In genomic region chr10:21702633-21703111, GRCh38 we compare ENCODE assay signal across 11 cellular contexts.
A peak's percentile ranks its signal among the peaks of the same experiment; 100 is the strongest.
DNase-seq lines count a peak whose midpoint lies in the region; ATAC-seq, FAIRE-seq and TF ChIP-seq lines count a peak whose summit lies in the region.
"Had no signal": no experiment of that assay in that cellular context is flagged by ENCODE, and none has a peak within 500 bp of the region (broad histone marks: within the 10 kb centered on the region; RNA-seq: fewer than 3 reads in every experiment).

No MANE protein-coding gene starts in this region.

- no peak overlapping the region for H3K4me2 ChIP-seq in astrocyte (ENCODE audit: low read length)

- H3K27ac ChIP-seq in astrocyte (ENCODE audit: low read depth, low read length) (no peak overlapping the region), transverse colon (no peak overlapping the region), spleen (no peak overlapping the region)
- H3K27ac ChIP-seq: esophagus squamous epithelium had no signal

- in situ Hi-C loops in GM13976 (cut with MboI; ENCODE audit: low sequenced_read_pairs, unreplicated experiment), result no loop called here
- in situ Hi-C loops in transverse colon (cut with MboI; ENCODE audit: low pct_ligation_motif_present in 1 of 4, low pct_unique_long_range_greater_than_20kb in 1 of 4, low sequenced_read_pairs in 3 of 4), result no loop called here

- H3K27me3 ChIP-seq in astrocyte (ENCODE audit: insufficient read depth, low read length) (no peaks in the 10 kb centered on the region), transverse colon (no peaks in the 10 kb centered on the region), spleen (replicated peaks in 1 of 7) (no peaks in the 10 kb centered on the region)
- H3K27me3 ChIP-seq: esophagus squamous epithelium had no signal

- no peak overlapping the region for H3K27ac Mint-ChIP-seq in astrocyte (ENCODE audit: unreplicated experiment)

- no peaks in the 10 kb centered on the region for H3K36me3 ChIP-seq in astrocyte (ENCODE audit: insufficient read depth, low read length)
- peaks cover 0 to 5% (median 0%) of the 10 kb centered on the region in 4 donors for H3K36me3 ChIP-seq in transverse colon
- peaks cover 0 to 44% (median 0%) of the 10 kb centered on the region in 6 donors for H3K36me3 ChIP-seq in spleen

- no peak overlapping the region for H3K4me3 Mint-ChIP-seq in astrocyte (ENCODE audit: unreplicated experiment)

- peaks cover 65% of the 10 kb centered on the region for H4K20me1 ChIP-seq in astrocyte (ENCODE audit: insufficient read depth, low read length)

- intact Hi-C loops in transverse colon (cut with DNase I; ENCODE audit: low total_unique reads), result loop anchor here (5.0 kb wide), 1 partner anchor 890 kb away; no protein-coding TSS in a partner anchor
- intact Hi-C loops in spleen (cut with DNase I; ENCODE audit: low total_unique reads), result no loop called here

- H2AFZ ChIP-seq in astrocyte (ENCODE audit: low read depth, low read length), result no peak overlapping the region

- H3K4me3 ChIP-seq in astrocyte (ENCODE audit: insufficient read depth, low read depth, low read length), result no peak overlapping the region
- no peak overlapping the region for H3K4me3 ChIP-seq in transverse colon
- no peak overlapping the region for H3K4me3 ChIP-seq in spleen
- H3K4me3 ChIP-seq: esophagus squamous epithelium had no signal

- no peak for TF ChIP-seq CTCF in GM13976 (IDR thresholded peaks at IDR 0.05; ENCODE audit: borderline replicate concordance, control extremely low read depth, extremely low read depth, insufficient read depth, missing control alignments)
- TF ChIP-seq CTCF in astrocyte (IDR thresholded peaks at IDR 0.05; ENCODE audit: insufficient read depth, low read depth, low read length), result no peak
- no peak for TF ChIP-seq CTCF in transverse colon (IDR thresholded peaks at IDR 0.05)
- no peak for TF ChIP-seq CTCF in spleen (IDR thresholded peaks at IDR 0.05 in 8 of 11, conservative IDR thresholded peaks at IDR 0.05 in 3 of 11)

- TF ChIP-seq EP300 in transverse colon (IDR thresholded peaks at IDR 0.05; ENCODE audit: low read depth), result no peak

- FAIRE-seq in astrocyte (lab: Jason Lieb, UNC), result peak; percentile 47
- FAIRE-seq: HTR-8/SVneo had no signal

- peak; percentile 51 for DNase-seq in GM13976 (ENCODE audit: low spot score)
- DNase-seq in astrocyte (ENCODE audit: low read depth), result no peak
- DNase-seq in transverse colon, result no peak
- DNase-seq in NCI-H2196 (lab: John Stamatoyannopoulos, UW; ENCODE audit: unreplicated experiment), result no peak
- no peak for DNase-seq in spleen
- DNase-seq: esophagus squamous epithelium, GDM1 had no signal

- ATAC-seq in GM21381 (IDR thresholded peaks at IDR 0.05; ENCODE audit: unreplicated experiment) (peak; percentile 66), HG03439 (IDR thresholded peaks at IDR 0.05; ENCODE audit: unreplicated experiment) (peak; percentile 59), HG03025 (IDR thresholded peaks at IDR 0.05; ENCODE audit: low FRiP score, unreplicated experiment) (no peak)

- H3K36me3 Mint-ChIP-seq in astrocyte (ENCODE audit: low read depth, unreplicated experiment), result peaks cover 26% of the 10 kb centered on the region

- 54 to 83% methylated on average over 2 of the region's 2 CpGs for WGBS in transverse colon (ENCODE audit: low coverage in 1 of 2), 2 donors
- 15 to 31% (median 29%) methylated on average over 2 of the region's 2 CpGs for WGBS in spleen, 5 donors

- no peak overlapping the region for H3K9ac ChIP-seq in astrocyte (ENCODE audit: low read length)

- peaks cover 16% of the 10 kb centered on the region for H3K9me3 Mint-ChIP-seq in astrocyte (ENCODE audit: unreplicated experiment)

- H3K4me1 ChIP-seq in astrocyte (ENCODE audit: insufficient read depth, low read length) (no peaks in the 10 kb centered on the region), transverse colon (no peaks in the 10 kb centered on the region), spleen (peaks cover 0 to 25% (median 14%) of the 10 kb centered on the region in 6 donors)

- no peaks in the 10 kb centered on the region for H3K27me3 Mint-ChIP-seq in astrocyte (ENCODE audit: low read depth, unreplicated experiment)

- peaks cover 20% of the 10 kb centered on the region for H3K4me1 Mint-ChIP-seq in astrocyte (ENCODE audit: low read depth, unreplicated experiment)

- H3K9me3 ChIP-seq in astrocyte (ENCODE audit: insufficient read depth, low read depth, low read length), result no peaks in the 10 kb centered on the region
- peaks cover 7 to 18% of the 10 kb centered on the region in 2 donors for H3K9me3 ChIP-seq in transverse colon
- H3K9me3 ChIP-seq in spleen, result peaks cover 18 to 39% (median 36%) of the 10 kb centered on the region in 8 donors

- peaks cover 81% of the 10 kb centered on the region for H3K79me2 ChIP-seq in astrocyte (ENCODE audit: insufficient read depth, low read length)

- TF ChIP-seq POLR2A in transverse colon (IDR thresholded peaks at IDR 0.05) (no peak), spleen (IDR thresholded peaks at IDR 0.05) (no peak)
